Comparison of ENCODE assay signal across 8 cellular contexts in the genomic region with DNA sequence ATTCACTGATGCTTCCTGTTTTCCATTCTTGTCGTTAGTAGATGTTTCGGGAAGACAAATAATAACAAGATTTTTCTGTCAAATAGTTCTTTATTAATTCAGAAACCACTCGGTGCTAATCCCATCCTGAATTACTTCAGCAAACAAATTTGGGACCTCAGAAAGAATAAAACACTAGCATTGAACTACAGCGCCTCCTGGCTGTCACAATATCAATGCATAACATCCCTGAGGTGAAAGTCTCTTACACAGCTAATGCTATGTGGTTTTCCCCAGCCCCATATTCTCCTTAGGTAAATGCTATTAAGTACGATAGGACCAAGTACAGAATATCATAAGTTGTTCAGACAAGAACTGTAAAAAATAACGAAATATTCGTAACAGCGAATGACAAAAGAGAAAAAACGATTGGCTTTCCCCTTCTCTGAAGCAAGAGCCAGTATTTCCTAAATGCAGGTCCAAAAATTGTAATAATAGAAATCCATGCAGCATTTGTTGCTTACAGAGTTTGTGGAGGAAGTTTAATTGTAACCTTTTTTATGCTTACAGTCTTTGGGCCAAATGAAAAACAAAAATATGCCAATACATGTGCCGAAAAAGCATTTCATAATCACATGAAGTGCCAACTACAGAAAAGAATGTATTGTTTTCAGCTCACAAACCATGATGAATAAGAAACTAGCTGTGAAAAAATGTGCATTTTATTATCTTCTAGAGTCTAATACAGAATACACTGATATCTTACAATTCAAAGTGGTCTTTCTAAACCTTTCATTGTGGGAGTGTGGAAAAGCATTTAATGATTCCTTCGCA. TPM values are rescaled to one million over a fixed set of nuclear protein-coding genes. Genes with fewer than 3 reads are reported as not detected.
DNase-seq lines count a peak whose midpoint lies in the region; ATAC-seq and TF ChIP-seq lines count a peak whose summit lies in the region.

No MANE protein-coding gene starts in this region.

- H3K4me3 ChIP-seq in cardiac muscle cell (no peak overlapping the region), colonic mucosa (no peak overlapping the region)

- no peak overlapping the region for H3K27ac Mint-ChIP-seq in activated B cell treated with CpG ODN at 0.5 μM for 24 hours

- H3K9me3 ChIP-seq in cardiac muscle cell (ENCODE audit: low read depth): no peaks in the 10 kb centered on the region
- H3K9me3 ChIP-seq in colonic mucosa: no peaks in the 10 kb centered on the region

- no peaks in the 10 kb centered on the region for H3K27me3 ChIP-seq in cardiac muscle cell
- no peaks in the 10 kb centered on the region for H3K27me3 ChIP-seq in colonic mucosa

- no peaks in the 10 kb centered on the region for H3K36me3 ChIP-seq in cardiac muscle cell
- H3K36me3 ChIP-seq in colonic mucosa: no peaks in the 10 kb centered on the region

- CTCF ChIA-PET in activated B cell treated with CpG ODN at 0.5 μM for 24 hours (lab: Charles Lee): interaction anchor here (0.6 to 5.2 kb wide), 20 partner anchors 8 to 459 kb away, joined by 3 to 118 read pairs (median 4); a partner anchor contains a TSS

- ATAC-seq in Right ventricle myocardium inferior (no peak), activated B cell treated with CpG ODN at 0.5 μM for 24 hours (ENCODE audit: low read depth) (peak; percentile 61)

- DNase-seq in cardiac muscle cell (ENCODE audit: low read depth in 1 of 2, low spot score in 1 of 2) (peak; percentile 40 to 83), Right ventricle myocardium inferior (ENCODE audit: missing footprints) (no peak), NAMALWA (ENCODE audit: low spot score) (peak; percentile 71), activated B cell treated with CpG ODN at 0.5 μM for 24 hours (no peak), colonic mucosa (peak; percentile 71), lung microvascular endothelial cell (ENCODE audit: low read depth in 2 of 2) (peak; percentile 79 to 83), cortex of kidney (lab: John Stamatoyannopoulos, UW) (no peak)
- peak; percentile 26 to 29 for DNase-seq in stimulated activated CD8-positive, alpha-beta memory T cell treated with anti-CD3 and anti-CD28 coated beads, Interleukin-4, amount 100 ng/mL, for 1 hour (ENCODE audit: low read depth in 2 of 2, low spot score in 1 of 2)

- no peak overlapping the region for H3K4me3 Mint-ChIP-seq in activated B cell treated with CpG ODN at 0.5 μM for 24 hours

- POLR2A ChIA-PET in activated B cell treated with CpG ODN at 0.5 μM for 24 hours (lab: Charles Lee): interaction anchor here (0.7 kb wide), 1 partner anchor 477 kb away, joined by 5 read pairs; no protein-coding TSS in a partner anchor

- no peak overlapping the region for H3K9ac ChIP-seq in colonic mucosa (ENCODE audit: low read depth in 2 of 2, low read length in 2 of 2)

- TF ChIP-seq CTCF in cardiac muscle cell (IDR thresholded peaks at IDR 0.05; ENCODE audit: low read depth, low read length) (peak; percentile 83), activated B cell treated with CpG ODN at 0.5 μM for 24 hours (IDR thresholded peaks at IDR 0.05) (no peak), colonic mucosa (IDR thresholded peaks at IDR 0.05) (peak; percentile 82)

- H3K27me3 Mint-ChIP-seq in activated B cell treated with CpG ODN at 0.5 μM for 24 hours: peaks cover 5% of the 10 kb centered on the region

- H3K9me3 Mint-ChIP-seq in activated B cell treated with CpG ODN at 0.5 μM for 24 hours: no peaks in the 10 kb centered on the region

- H3K36me3 Mint-ChIP-seq in activated B cell treated with CpG ODN at 0.5 μM for 24 hours (ENCODE audit: low read depth): no peaks in the 10 kb centered on the region

- H3K27ac ChIP-seq in cardiac muscle cell (no peak overlapping the region), colonic mucosa (no peak overlapping the region)

- H3K4me1 Mint-ChIP-seq in activated B cell treated with CpG ODN at 0.5 μM for 24 hours: no peaks in the 10 kb centered on the region

- intact Hi-C loops in Right ventricle myocardium inferior (cut with DNase I): loop anchor here (1.0 kb wide), 1 partner anchor 73 kb away; no protein-coding TSS in a partner anchor
- intact Hi-C loops in activated B cell treated with CpG ODN at 0.5 μM for 24 hours (cut with micrococcal nuclease): loop anchor here (1.0 to 10.0 kb wide), 7 partner anchors 79 to 459 kb away; a partner anchor contains a TSS
- intact Hi-C loops in colonic mucosa (cut with DNase I): loop anchor here (2.0 kb wide), 2 partner anchors 76 to 300 kb away; no protein-coding TSS in a partner anchor

- peaks cover 15% of the 10 kb centered on the region for H3K4me1 ChIP-seq in cardiac muscle cell (ENCODE audit: low read depth)
- no peaks in the 10 kb centered on the region for H3K4me1 ChIP-seq in colonic mucosa

RNA-seq across cellular contexts. Expression of a gene that starts 47.3 kb away (rescaled TPM):
- 3.9 and 5.3 TPM in 2 replicates for total RNA-seq in cardiac muscle cell
- 3.9 and 4.0 TPM in 2 replicates for polyA plus RNA-seq in cardiac muscle cell
- 112 TPM for total RNA-seq in Right ventricle myocardium inferior
- total RNA-seq in activated B cell treated with CpG ODN at 0.5 μM for 24 hours: not detected in 2 replicates
- total RNA-seq in colonic mucosa: under 1 TPM; 0.07 to 0.27 TPM
- total RNA-seq in lung microvascular endothelial cell: not detected in 2 replicates

Comparison
In these comparisons a context has a peak if more than half of its experiments do, and no peak if none do; other contexts are left out.
1. DNase-seq: peak in cardiac muscle cell (2 of 2), NAMALWA (single experiment), colonic mucosa (single experiment), lung microvascular endothelial cell (2 of 2) and stimulated activated CD8-positive, alpha-beta memory T cell treated with anti-CD3 and anti-CD28 coated beads, Interleukin-4, amount 100 ng/mL, for 1 hour (2 of 2); none in Right ventricle myocardium inferior (single experiment), activated B cell treated with CpG ODN at 0.5 μM for 24 hours (single experiment) and cortex of kidney (single experiment).
2. RNA of a gene that starts 47.3 kb away (total RNA-seq): 112 TPM in Right ventricle myocardium inferior (single experiment); 3.9 to 5.3 TPM in cardiac muscle cell, 0.07 to 0.27 TPM in colonic mucosa, not detected in activated B cell treated with CpG ODN at 0.5 μM for 24 hours and not detected in lung microvascular endothelial cell; every median in the first group is over 10 times any median in the second.